1 cellular context compared by ENCODE assay signal in genomic region chr3:43649365-43649968, GRCh38.
TF ChIP-seq lines count a peak whose summit lies in the region.

No MANE protein-coding gene starts in this region.

TF ChIP-seq in IMR-90, 13 proteins besides CTCF, POLR2A, EP300 and RAD21:
- TF ChIP-seq RCOR1 (IDR thresholded peaks at IDR 0.05; ENCODE audit: insufficient replicate concordance, low read length) (no peak), USF2 (IDR thresholded peaks at IDR 0.05; ENCODE audit: low read depth, low read length) (no peak), NFE2L2 (IDR thresholded peaks at IDR 0.05; ENCODE audit: low read depth, low read length) (no peak), MAZ (IDR thresholded peaks at IDR 0.05; ENCODE audit: borderline replicate concordance, low read depth, low read length) (no peak), BHLHE40 (IDR thresholded peaks at IDR 0.05; ENCODE audit: low read depth, low read length) (no peak), ELK1 (IDR thresholded peaks at IDR 0.05; ENCODE audit: borderline replicate concordance, low read depth, low read length) (no peak), CEBPB (IDR thresholded peaks at IDR 0.05; ENCODE audit: low read depth, low read length) (no peak), CHD1 (IDR thresholded peaks at IDR 0.05; ENCODE audit: low read depth, low read length) (no peak), MXI1 (IDR thresholded peaks at IDR 0.05; ENCODE audit: borderline replicate concordance, low read depth, low read length) (no peak), FOS (IDR thresholded peaks at IDR 0.05; ENCODE audit: low read depth, low read length) (no peak), RFX5 (IDR thresholded peaks at IDR 0.05; ENCODE audit: low read depth, low read length) (no peak), SMC3 (IDR thresholded peaks at IDR 0.05; ENCODE audit: low read depth, low read length) (no peak), MAFK (IDR thresholded peaks at IDR 0.05; ENCODE audit: low read depth, low read length) (no peak)
